ENCODE assay signal across 15 cellular contexts in genomic region chr6:53809691-53810090, GRCh38. TPM values are rescaled to one million over a fixed set of nuclear protein-coding genes. Genes with fewer than 3 reads are reported as not detected.
DNase-seq lines count a peak whose midpoint lies in the region; ATAC-seq and TF ChIP-seq lines count a peak whose summit lies in the region.
"Had no signal": no experiment of that assay in that cellular context is flagged by ENCODE, and none has a peak within 500 bp of the region (broad histone marks: within the 10 kb centered on the region; RNA-seq: fewer than 3 reads in every experiment).

No MANE protein-coding gene starts in this region.

- H3K4me3 ChIP-seq in MM.1S (ENCODE audit: low read length), result no peak overlapping the region
- no peak overlapping the region for H3K4me3 ChIP-seq in mesendoderm (ENCODE audit: low read length)

- H3K27ac ChIP-seq in MM.1S (ENCODE audit: low read length) (peak overlapping the region; percentile 94; the same call in 1 of the 2 replicates), mesendoderm (ENCODE audit: low read depth, low read length) (no peak overlapping the region)

- peak overlapping the region; percentile 95; the same call in 1 of the 2 replicates for H3K4me2 ChIP-seq in MM.1S (ENCODE audit: low read depth, low read length)
- H3K4me2 ChIP-seq in mesendoderm (ENCODE audit: low read length), result no peak overlapping the region

- intact Hi-C loops in Right ventricle myocardium superior (cut with DNase I), result no loop called here

- no peak overlapping the region for H3K23ac ChIP-seq in mesendoderm (ENCODE audit: low read length)

- H3K27me3 Mint-ChIP-seq in progenitor cell of endocrine pancreas, result no peaks in the 10 kb centered on the region
- H3K27me3 Mint-ChIP-seq in glutamatergic neuron (ENCODE audit: unreplicated experiment), result peaks cover 5% of the 10 kb centered on the region
- no peaks in the 10 kb centered on the region for H3K27me3 Mint-ChIP-seq in activated T-cell treated with anti-CD3 and anti-CD28 coated beads, Interleukin-2, amount 50 U/mL, for 4 hours (ENCODE audit: low read depth)
- H3K27me3 Mint-ChIP-seq: CD4-positive, alpha-beta T cell; IgD-negative memory B cell had no signal

- H3K4ac ChIP-seq in mesendoderm (ENCODE audit: low read depth, low read length), result peak overlapping the region; percentile 21

- no peak for ATAC-seq in Right ventricle myocardium superior (ENCODE audit: poor library complexity)
- ATAC-seq in activated T-cell treated with anti-CD3 and anti-CD28 coated beads, Interleukin-2, amount 50 U/mL, for 4 hours, result no peak

- no CpG with 5 or more reads among the region's 3 CpGs for WGBS in mesendoderm (ENCODE audit: extremely low coverage, insufficient coverage, low lambda C conversion rate)

- H3K4me1 Mint-ChIP-seq in progenitor cell of endocrine pancreas (ENCODE audit: low read depth), result peaks cover 57% of the 10 kb centered on the region
- peaks cover 4% of the 10 kb centered on the region for H3K4me1 Mint-ChIP-seq in glutamatergic neuron (ENCODE audit: low read depth, unreplicated experiment)
- H3K4me1 Mint-ChIP-seq in activated T-cell treated with anti-CD3 and anti-CD28 coated beads, Interleukin-2, amount 50 U/mL, for 4 hours (ENCODE audit: low read depth), result no peaks in the 10 kb centered on the region

- peak overlapping the region; percentile 30; the same call in 1 of the 2 replicates for H3K9ac ChIP-seq in MM.1S (ENCODE audit: low read length)
- H3K9ac ChIP-seq in mesendoderm (ENCODE audit: low read length), result no peak overlapping the region

- H2AK5ac ChIP-seq in mesendoderm (ENCODE audit: low read length), result no peak overlapping the region

- H3K36me3 ChIP-seq in MM.1S (replicated peaks; ENCODE audit: insufficient read depth, low read length) (no peaks in the 10 kb centered on the region), mesendoderm (ENCODE audit: control insufficient read depth, insufficient read depth, low read length) (no peaks in the 10 kb centered on the region)
- H3K36me3 ChIP-seq: BE2C had no signal

- H3K9me3 ChIP-seq in MM.1S (replicated peaks; ENCODE audit: insufficient read depth, low read length), result no peaks in the 10 kb centered on the region
- H3K9me3 ChIP-seq: BE2C, Caco-2 had no signal

- no peaks in the 10 kb centered on the region for H3K27me3 ChIP-seq in MM.1S (replicated peaks; ENCODE audit: insufficient read depth, low read length)
- no peaks in the 10 kb centered on the region for H3K27me3 ChIP-seq in mesendoderm (ENCODE audit: insufficient read depth, low read length, poor library complexity)
- H3K27me3 ChIP-seq: BE2C had no signal

- peaks cover 30% of the 10 kb centered on the region for H3F3A ChIP-seq in MM.1S (ENCODE audit: insufficient read depth, low read length)

- H3K36me3 Mint-ChIP-seq in progenitor cell of endocrine pancreas (ENCODE audit: insufficient read depth), result peaks cover 2% of the 10 kb centered on the region
- no peaks in the 10 kb centered on the region for H3K36me3 Mint-ChIP-seq in glutamatergic neuron (ENCODE audit: unreplicated experiment)
- H3K36me3 Mint-ChIP-seq in activated T-cell treated with anti-CD3 and anti-CD28 coated beads, Interleukin-2, amount 50 U/mL, for 4 hours (ENCODE audit: insufficient read depth), result no peaks in the 10 kb centered on the region

- H4K20me1 ChIP-seq in MM.1S (ENCODE audit: insufficient read depth, low read length), result no peaks in the 10 kb centered on the region

- DNase-seq in MM.1S (no peak), mesendoderm (no peak), progenitor cell of endocrine pancreas (ENCODE audit: low spot score, unreplicated experiment) (no peak), Right ventricle myocardium superior (no peak), glutamatergic neuron (no peak)
- DNase-seq in stimulated activated CD4-positive, alpha-beta T cell treated with anti-CD3 and anti-CD28 coated beads, Interleukin-12 subunit alpha, Interleukin-12 subunit beta, amount 100 ng/mL, for 4 hours, result no peak
- no peak for DNase-seq in activated T-cell treated with anti-CD3 and anti-CD28 coated beads, Interleukin-2, amount 50 U/mL, for 4 hours
- DNase-seq: ACHN; BE2C; C1 segment of cervical spinal cord; Caco-2; CD4-positive, alpha-beta T cell; GDM1; H9 had no signal

- no peaks in the 10 kb centered on the region for H3K9me2 ChIP-seq in MM.1S (replicated peaks; ENCODE audit: insufficient read depth, low read length)

- H2BK5ac ChIP-seq in mesendoderm (ENCODE audit: low read length), result no peak overlapping the region

- peaks cover 3% of the 10 kb centered on the region for H3K79me1 ChIP-seq in mesendoderm (ENCODE audit: low read length)

- H4K5ac ChIP-seq in mesendoderm (ENCODE audit: low read length), result no peak overlapping the region

- H3K56ac ChIP-seq in mesendoderm (ENCODE audit: low read length), result no peak overlapping the region

- H3K4me3 Mint-ChIP-seq in progenitor cell of endocrine pancreas (ENCODE audit: low read depth), result no peak overlapping the region
- H3K4me3 Mint-ChIP-seq in glutamatergic neuron (ENCODE audit: unreplicated experiment), result no peak overlapping the region
- no peak overlapping the region for H3K4me3 Mint-ChIP-seq in activated T-cell treated with anti-CD3 and anti-CD28 coated beads, Interleukin-2, amount 50 U/mL, for 4 hours
- H3K4me3 Mint-ChIP-seq: CD4-positive, alpha-beta T cell; H9; IgD-negative memory B cell had no signal

- H3K79me2 ChIP-seq in MM.1S (ENCODE audit: low read length), result peaks cover 85% of the 10 kb centered on the region
- H3K79me2 ChIP-seq in mesendoderm (ENCODE audit: control insufficient read depth, insufficient read depth, low read length), result no peaks in the 10 kb centered on the region

- no peaks in the 10 kb centered on the region for H3K9me3 Mint-ChIP-seq in progenitor cell of endocrine pancreas (ENCODE audit: low read depth)
- H3K9me3 Mint-ChIP-seq in glutamatergic neuron (ENCODE audit: unreplicated experiment), result peaks cover 3% of the 10 kb centered on the region
- no peaks in the 10 kb centered on the region for H3K9me3 Mint-ChIP-seq in activated T-cell treated with anti-CD3 and anti-CD28 coated beads, Interleukin-2, amount 50 U/mL, for 4 hours
- H3K9me3 Mint-ChIP-seq: CD4-positive, alpha-beta T cell; H9 had no signal

- H3K4me1 ChIP-seq in MM.1S (ENCODE audit: low read length) (peaks cover 56% of the 10 kb centered on the region), mesendoderm (ENCODE audit: control insufficient read depth, low read depth, low read length) (peaks cover 23% of the 10 kb centered on the region)
- H3K4me1 ChIP-seq: BE2C had no signal

- no peak overlapping the region for H2BK120ac ChIP-seq in mesendoderm (ENCODE audit: low read depth, low read length)

- no peak overlapping the region for H2AFZ ChIP-seq in MM.1S (ENCODE audit: low read length)

- H2BK15ac ChIP-seq in mesendoderm (replicated peaks; ENCODE audit: low read depth), result no peak overlapping the region

- no peak for TF ChIP-seq CTCF in MM.1S (IDR thresholded peaks at IDR 0.05; ENCODE audit: low read length)
- TF ChIP-seq CTCF in progenitor cell of endocrine pancreas (IDR thresholded peaks at IDR 0.05; ENCODE audit: unreplicated experiment), result no peak
- no peak for TF ChIP-seq CTCF in glutamatergic neuron (IDR thresholded peaks at IDR 0.05; ENCODE audit: partially characterized antibody, unreplicated experiment)

- no peak overlapping the region for H4K8ac ChIP-seq in mesendoderm (ENCODE audit: low read depth, low read length)

- H3K27ac Mint-ChIP-seq in progenitor cell of endocrine pancreas (peak overlapping the region; percentile 67), glutamatergic neuron (ENCODE audit: unreplicated experiment) (no peak overlapping the region)
- H3K27ac Mint-ChIP-seq: CD4-positive, alpha-beta T cell; H9; IgD-negative memory B cell had no signal

- no peak overlapping the region for H3K18ac ChIP-seq in mesendoderm (ENCODE audit: low read length)

RNA-seq across cellular contexts. Expression of gene LRRC1, which starts 14.9 kb away (rescaled TPM):
- polyA plus RNA-seq in mesendoderm (2013, experiment 1 of 2), result 6.6 TPM
- polyA plus RNA-seq in mesendoderm (2013, experiment 2 of 2), result 6.9 TPM
- total RNA-seq in progenitor cell of endocrine pancreas, result 36.2 and 39.2 TPM in 2 replicates
- total RNA-seq in Right ventricle myocardium superior, result 1.8 TPM
- 2.6 TPM for total RNA-seq in glutamatergic neuron (ENCODE audit: unreplicated experiment)
- total RNA-seq in activated T-cell treated with anti-CD3 and anti-CD28 coated beads, Interleukin-2, amount 50 U/mL, for 4 hours, result 1 to 10 TPM in 1 of 3 donors, under 1 TPM in 2; 0.78 to 1.9 (median 0.79) TPM

Comparison
In these comparisons a context has a peak if more than half of its experiments do, and no peak if none do; other contexts are left out.
1. RNA of gene LRRC1, which starts 14.9 kb away (total RNA-seq): 36.2 to 39.2 TPM in progenitor cell of endocrine pancreas; 2.6 TPM in glutamatergic neuron (single experiment), 1.8 TPM in Right ventricle myocardium superior (single experiment) and 0.78 to 1.9 TPM in activated T-cell treated with anti-CD3 and anti-CD28 coated beads, Interleukin-2, amount 50 U/mL, for 4 hours; every median in the first group is over 10 times any median in the second.